18 cellular contexts compared by ENCODE assay signal in the genomic region with DNA sequence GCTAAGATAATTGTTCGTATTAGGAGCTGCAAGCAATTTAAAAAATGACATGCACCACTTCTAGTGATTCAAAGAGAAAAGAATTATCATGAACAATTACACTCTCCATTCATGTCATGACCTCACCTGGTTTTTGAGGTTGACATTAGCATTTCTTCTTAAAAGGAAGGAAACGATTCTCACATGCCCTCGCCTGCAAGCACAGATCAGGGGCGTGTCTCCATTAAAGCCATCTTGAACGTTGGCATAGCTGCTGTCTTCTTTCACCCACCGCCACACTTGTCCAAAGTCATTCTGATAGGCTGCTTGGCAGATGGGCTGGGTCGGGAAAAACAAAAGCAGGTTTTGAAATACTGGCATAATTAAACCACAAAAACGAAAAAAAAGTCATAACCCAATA. TPM values are rescaled to one million over a fixed set of nuclear protein-coding genes. Genes with fewer than 3 reads are reported as not detected.
DNase-seq lines count a peak whose midpoint lies in the region; ATAC-seq and TF ChIP-seq lines count a peak whose summit lies in the region.
"Had no signal": no experiment of that assay in that cellular context is flagged by ENCODE, and none has a peak within 500 bp of the region (broad histone marks: within the 10 kb centered on the region; RNA-seq: fewer than 3 reads in every experiment).

No MANE protein-coding gene starts in this region.

- peaks cover 56% of the 10 kb centered on the region for H3K4me1 Mint-ChIP-seq in stimulated activated naive CD8-positive, alpha-beta T cell treated with anti-CD3 and anti-CD28 coated beads, Interleukin-15, Interleukin-2, amounts not matched to agents 100 ng/mL and 50 ng/mL, for 24 hours (ENCODE audit: low read depth)

- ATAC-seq in foreskin keratinocyte (no peak), GM19023 (IDR thresholded peaks at IDR 0.05; ENCODE audit: unreplicated experiment) (no peak), HG03354 (IDR thresholded peaks at IDR 0.05; ENCODE audit: poor library complexity, severe bottlenecking, unreplicated experiment) (no peak)
- ATAC-seq: A549 had no signal

- H3K27ac ChIP-seq in foreskin keratinocyte: no peak overlapping the region
- H3K27ac ChIP-seq: A549, PC-9, suprapubic skin had no signal

- DNase-seq in NCI-H748 (lab: John Stamatoyannopoulos, UW; ENCODE audit: unreplicated experiment): peak; percentile 8
- DNase-seq in NCI-H748 treated with DMSO at 0.1 percent for 48 hours (lab: John Stamatoyannopoulos, UW): no peak
- peak; percentile 43 to 50 for DNase-seq in activated T-cell treated with anti-CD3 and anti-CD28 coated beads, Interleukin-2, amount 50 U/mL, for 48 hours
- peak; percentile 11 to 52 for DNase-seq in foreskin keratinocyte
- no peak for DNase-seq in NCI-H2081 treated with DMSO at 0.1 percent for 48 hours (lab: John Stamatoyannopoulos, UW)
- DNase-seq: endodermal cell, head of caudate nucleus, NCI-H2029 treated with DMSO at 0.1 percent for 48 hours, PC-9 had no signal

- no peaks in the 10 kb centered on the region for H3K27me3 ChIP-seq in foreskin keratinocyte
- H3K27me3 ChIP-seq: suprapubic skin had no signal

- H3K4me3 Mint-ChIP-seq in stimulated activated naive CD8-positive, alpha-beta T cell treated with anti-CD3 and anti-CD28 coated beads, Interleukin-15, Interleukin-2, amounts not matched to agents 100 ng/mL and 50 ng/mL, for 24 hours: no peak overlapping the region
- H3K4me3 Mint-ChIP-seq: endodermal cell had no signal

- H3K36me3 Mint-ChIP-seq in stimulated activated naive CD8-positive, alpha-beta T cell treated with anti-CD3 and anti-CD28 coated beads, Interleukin-15, Interleukin-2, amounts not matched to agents 100 ng/mL and 50 ng/mL, for 24 hours (ENCODE audit: low read depth): no peaks in the 10 kb centered on the region

- no peaks in the 10 kb centered on the region for H3K9me3 Mint-ChIP-seq in stimulated activated naive CD8-positive, alpha-beta T cell treated with anti-CD3 and anti-CD28 coated beads, Interleukin-15, Interleukin-2, amounts not matched to agents 100 ng/mL and 50 ng/mL, for 24 hours
- H3K9me3 Mint-ChIP-seq: endodermal cell, IgD-negative memory B cell had no signal

- peak overlapping the region; percentile 45 for H3K27ac Mint-ChIP-seq in stimulated activated naive CD8-positive, alpha-beta T cell treated with anti-CD3 and anti-CD28 coated beads, Interleukin-15, Interleukin-2, amounts not matched to agents 100 ng/mL and 50 ng/mL, for 24 hours
- H3K27ac Mint-ChIP-seq: endodermal cell, IgD-negative memory B cell had no signal

- TF ChIP-seq CTCF in foreskin keratinocyte (conservative IDR thresholded peaks at IDR 0.05): no peak

- H3K27me3 Mint-ChIP-seq in stimulated activated naive CD8-positive, alpha-beta T cell treated with anti-CD3 and anti-CD28 coated beads, Interleukin-15, Interleukin-2, amounts not matched to agents 100 ng/mL and 50 ng/mL, for 24 hours: peaks cover 6% of the 10 kb centered on the region

- H3K4me1 ChIP-seq in foreskin keratinocyte: peaks cover 5% of the 10 kb centered on the region

RNA-seq across cellular contexts. Expression of gene ANKRD22, which starts 19.9 kb away (rescaled TPM):
- total RNA-seq in foreskin keratinocyte: 0.24 and 0.35 TPM in 2 replicates
- polyA plus RNA-seq in foreskin keratinocyte: 0.18 and 0.23 TPM in 2 replicates
- total RNA-seq: astrocyte, endodermal cell had no signal
- polyA plus RNA-seq: IgD-negative memory B cell had no signal

RNA-seq across cellular contexts. Expression of gene LIPM, which starts 29.2 kb away (rescaled TPM):
- 0.11 TPM in 1 of 2 replicates, not detected in the other for total RNA-seq in foreskin keratinocyte
- polyA plus RNA-seq in foreskin keratinocyte: 0.07 TPM in 1 of 2 replicates, not detected in the other
- total RNA-seq: astrocyte, endodermal cell, liver, osteoblast, PC-9 had no signal
- polyA plus RNA-seq: A549, IgD-negative memory B cell, liver had no signal

RNA-seq across cellular contexts. Expression of gene STAMBPL1, which starts 48.3 kb away (rescaled TPM):
- total RNA-seq in foreskin keratinocyte: 7.8 and 9.6 TPM in 2 replicates
- 4.6 and 6.8 TPM in 2 replicates for polyA plus RNA-seq in foreskin keratinocyte

Comparison
In these comparisons a context has a peak if more than half of its experiments do, and no peak if none do; other contexts are left out.
1. DNase-seq: peak in NCI-H748 (single experiment), activated T-cell treated with anti-CD3 and anti-CD28 coated beads, Interleukin-2, amount 50 U/mL, for 48 hours (2 of 2) and foreskin keratinocyte (2 of 2); none in NCI-H748 treated with DMSO at 0.1 percent for 48 hours (single experiment) and NCI-H2081 treated with DMSO at 0.1 percent for 48 hours (single experiment).